In genomic region chr5:122091942-122092600, GRCh38 we compare ENCODE assay signal across 9 cellular contexts. TPM values are rescaled to one million over a fixed set of nuclear protein-coding genes. Genes with fewer than 3 reads are reported as not detected.
DNase-seq lines count a peak whose midpoint lies in the region; ATAC-seq and TF ChIP-seq lines count a peak whose summit lies in the region.
"Had no signal": no experiment of that assay in that cellular context is flagged by ENCODE, and none has a peak within 500 bp of the region (broad histone marks: within the 10 kb centered on the region; RNA-seq: fewer than 3 reads in every experiment).

No MANE protein-coding gene starts in this region.

- no peak overlapping the region for H3K4me2 ChIP-seq in DOHH2 (ENCODE audit: low read length)
- H3K4me2 ChIP-seq in neural progenitor cell: no peak overlapping the region

- no peak overlapping the region for H3K9ac ChIP-seq in neural progenitor cell

- H3K9me2 ChIP-seq in DOHH2 (replicated peaks; ENCODE audit: control insufficient read depth, low read length): no peaks in the 10 kb centered on the region

- H3K36me3 Mint-ChIP-seq in chondrocyte (ENCODE audit: low read depth) (no peaks in the 10 kb centered on the region), neural progenitor cell (no peaks in the 10 kb centered on the region)

- no peak overlapping the region for H3K4me3 ChIP-seq in DOHH2 (ENCODE audit: low read length)
- no peak overlapping the region for H3K4me3 ChIP-seq in neural progenitor cell

- H3K4me1 Mint-ChIP-seq in chondrocyte (ENCODE audit: low read depth): peaks cover 52% of the 10 kb centered on the region
- no peaks in the 10 kb centered on the region for H3K4me1 Mint-ChIP-seq in neural progenitor cell

- no peak overlapping the region for H2AFZ ChIP-seq in neural progenitor cell (replicated peaks)

- no peak overlapping the region for H3K27ac ChIP-seq in DOHH2 (ENCODE audit: low read depth, low read length)
- H3K27ac ChIP-seq in neural progenitor cell: no peak overlapping the region

- H3K9me3 Mint-ChIP-seq in chondrocyte (ENCODE audit: low read depth) (no peaks in the 10 kb centered on the region), neural progenitor cell (no peaks in the 10 kb centered on the region)
- H3K9me3 Mint-ChIP-seq: T-helper 2 cell treated with Interferon-gamma antibody and Interleukin-4, amounts not matched to agents 5 μg/mL and 100 μg/mL, for 36 hours had no signal

- H3K27me3 ChIP-seq in DOHH2 (ENCODE audit: control insufficient read depth, low read length) (no peaks in the 10 kb centered on the region), neural progenitor cell (no peaks in the 10 kb centered on the region)

- no peak for ATAC-seq in GM18858 (IDR thresholded peaks at IDR 0.05; ENCODE audit: unreplicated experiment)

- peak overlapping the region; percentile 50 for H3K27ac Mint-ChIP-seq in chondrocyte (ENCODE audit: unreplicated experiment)
- H3K27ac Mint-ChIP-seq in neural progenitor cell: no peak overlapping the region
- H3K27ac Mint-ChIP-seq: T-helper 2 cell treated with Interferon-gamma antibody and Interleukin-4, amounts not matched to agents 5 μg/mL and 100 μg/mL, for 36 hours had no signal

- no peak overlapping the region for H3K4me3 Mint-ChIP-seq in chondrocyte (ENCODE audit: unreplicated experiment)
- no peak overlapping the region for H3K4me3 Mint-ChIP-seq in neural progenitor cell
- H3K4me3 Mint-ChIP-seq: T-helper 2 cell treated with Interferon-gamma antibody and Interleukin-4, amounts not matched to agents 5 μg/mL and 100 μg/mL, for 36 hours had no signal

- peak; percentile 39 for TF ChIP-seq CTCF in DOHH2 (IDR thresholded peaks at IDR 0.05; ENCODE audit: low read depth, low read length, poor library complexity, severe bottlenecking)
- peak; percentile 77 for TF ChIP-seq CTCF in chondrocyte (IDR thresholded peaks at IDR 0.05)
- peak; percentile 75 for TF ChIP-seq CTCF in neural progenitor cell (IDR thresholded peaks at IDR 0.05)

- no peaks in the 10 kb centered on the region for H3K9me3 ChIP-seq in DOHH2 (ENCODE audit: control insufficient read depth, insufficient read depth, low read length)
- no peaks in the 10 kb centered on the region for H3K9me3 ChIP-seq in neural progenitor cell (ENCODE audit: low read depth)

- H3F3A ChIP-seq in DOHH2 (ENCODE audit: control insufficient read depth, insufficient read depth) (no peaks in the 10 kb centered on the region), neural progenitor cell (ENCODE audit: low read depth) (no peaks in the 10 kb centered on the region)

- H3K27me3 Mint-ChIP-seq in chondrocyte (ENCODE audit: low read depth) (no peaks in the 10 kb centered on the region), neural progenitor cell (ENCODE audit: insufficient read depth, low read depth) (no peaks in the 10 kb centered on the region)

- H3K79me2 ChIP-seq in DOHH2 (ENCODE audit: control insufficient read depth, low read length) (no peaks in the 10 kb centered on the region), neural progenitor cell (ENCODE audit: low read depth) (no peaks in the 10 kb centered on the region)

- H3K4me1 ChIP-seq in DOHH2 (ENCODE audit: control insufficient read depth, low read length) (no peaks in the 10 kb centered on the region), neural progenitor cell (no peaks in the 10 kb centered on the region)

- H3K36me3 ChIP-seq in DOHH2 (ENCODE audit: control insufficient read depth, low read length) (no peaks in the 10 kb centered on the region), neural progenitor cell (no peaks in the 10 kb centered on the region)

- H4K20me1 ChIP-seq in DOHH2 (ENCODE audit: control insufficient read depth, insufficient read depth, low read depth, low read length): no peaks in the 10 kb centered on the region
- no peaks in the 10 kb centered on the region for H4K20me1 ChIP-seq in neural progenitor cell (ENCODE audit: low read depth)

- DNase-seq in NCI-H1694 treated with DMSO at 0.1 percent for 48 hours (lab: John Stamatoyannopoulos, UW) (peak; percentile 15), chondrocyte (ENCODE audit: low spot score) (no peak), neural progenitor cell (ENCODE audit: low spot score) (peak; percentile 45), MV-4-11 (lab: John Stamatoyannopoulos, UW) (no peak), amniotic stem cell (lab: John Stamatoyannopoulos, UW) (no peak), HK-2 (ENCODE audit: unreplicated experiment) (no peak)

RNA-seq across cellular contexts. Expression of gene LOX, which starts 14.0 kb away (rescaled TPM):
- total RNA-seq in chondrocyte (320 to 615 TPM (median 611 TPM) in 3 replicates), neural progenitor cell (ENCODE audit: low replicate concordance) (0.09 and 0.11 TPM in 2 replicates)

RNA-seq across cellular contexts. Expression of gene ZNF474, which starts 37.3 kb away (rescaled TPM):
- 0.25 to 1.2 TPM (median 0.33 TPM) in 3 replicates for total RNA-seq in chondrocyte
- 0.40 and 1.3 TPM in 2 replicates for total RNA-seq in neural progenitor cell (ENCODE audit: low replicate concordance)

Comparison
In these comparisons a context has a peak if more than half of its experiments do, and no peak if none do; other contexts are left out.
1. DNase-seq: peak in NCI-H1694 treated with DMSO at 0.1 percent for 48 hours (single experiment) and neural progenitor cell (single experiment); none in chondrocyte (single experiment), MV-4-11 (single experiment), amniotic stem cell (single experiment) and HK-2 (single experiment).
2. RNA of gene LOX, which starts 14.0 kb away (total RNA-seq): 320 to 615 TPM in chondrocyte; 0.09 to 0.11 TPM in neural progenitor cell; every median in the first group is over 100 times any median in the second.
3. Peak in every context shown above with its lines, with median percentiles within 50 percentile points of each other: CTCF ChIP-seq.